ENCODE assay signal across 1 cellular context in genomic region chr2:73000808-73001570, GRCh38.
TF ChIP-seq lines count a peak whose summit lies in the region.

No MANE protein-coding gene starts in this region.

TF ChIP-seq in HepG2, 621 proteins besides CTCF, POLR2A, EP300 and RAD21 (continued from another document and continues in another):
- TF ChIP-seq HMG20B (CRISPR knock-in tag; conservative IDR thresholded peaks at IDR 0.05), result no peak
- peak; percentile 62 for TF ChIP-seq KDM2A (CRISPR knock-in tag; IDR thresholded peaks at IDR 0.05; ENCODE audit: borderline replicate concordance, low read depth)
- no peak for TF ChIP-seq MTA3 (CRISPR knock-in tag; IDR thresholded peaks at IDR 0.05)
- TF ChIP-seq AHDC1 (CRISPR knock-in tag; IDR thresholded peaks at IDR 0.05; ENCODE audit: borderline replicate concordance), result peak; percentile 82; the same call in 1 of the 2 replicates
- TF ChIP-seq, protein P1, sequence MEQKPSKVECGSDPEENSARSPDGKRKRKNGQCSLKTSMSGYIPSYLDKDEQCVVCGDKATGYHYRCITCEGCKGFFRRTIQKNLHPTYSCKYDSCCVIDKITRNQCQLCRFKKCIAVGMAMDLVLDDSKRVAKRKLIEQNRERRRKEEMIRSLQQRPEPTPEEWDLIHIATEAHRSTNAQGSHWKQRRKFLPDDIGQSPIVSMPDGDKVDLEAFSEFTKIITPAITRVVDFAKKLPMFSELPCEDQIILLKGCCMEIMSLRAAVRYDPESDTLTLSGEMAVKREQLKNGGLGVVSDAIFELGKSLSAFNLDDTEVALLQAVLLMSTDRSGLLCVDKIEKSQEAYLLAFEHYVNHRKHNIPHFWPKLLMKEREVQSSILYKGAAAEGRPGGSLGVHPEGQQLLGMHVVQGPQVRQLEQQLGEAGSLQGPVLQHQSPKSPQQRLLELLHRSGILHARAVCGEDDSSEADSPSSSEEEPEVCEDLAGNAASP (CRISPR knock-in tag; IDR thresholded peaks at IDR 0.05; ENCODE audit: borderline replicate concordance), result peak; percentile 81; the same call in 1 of the 2 replicates
- peak; percentile 93 for TF ChIP-seq PHF21A (CRISPR knock-in tag; IDR thresholded peaks at IDR 0.05)
- TF ChIP-seq SNRNP70 (IDR thresholded peaks at IDR 0.05; ENCODE audit: low read depth, low read length), result no peak
- TF ChIP-seq NFE2L2 (IDR thresholded peaks at IDR 0.05; ENCODE audit: low read length), result no peak
- no peak for TF ChIP-seq AKAP8 (CRISPR knock-in tag; IDR thresholded peaks at IDR 0.05)
- TF ChIP-seq, protein P2, sequence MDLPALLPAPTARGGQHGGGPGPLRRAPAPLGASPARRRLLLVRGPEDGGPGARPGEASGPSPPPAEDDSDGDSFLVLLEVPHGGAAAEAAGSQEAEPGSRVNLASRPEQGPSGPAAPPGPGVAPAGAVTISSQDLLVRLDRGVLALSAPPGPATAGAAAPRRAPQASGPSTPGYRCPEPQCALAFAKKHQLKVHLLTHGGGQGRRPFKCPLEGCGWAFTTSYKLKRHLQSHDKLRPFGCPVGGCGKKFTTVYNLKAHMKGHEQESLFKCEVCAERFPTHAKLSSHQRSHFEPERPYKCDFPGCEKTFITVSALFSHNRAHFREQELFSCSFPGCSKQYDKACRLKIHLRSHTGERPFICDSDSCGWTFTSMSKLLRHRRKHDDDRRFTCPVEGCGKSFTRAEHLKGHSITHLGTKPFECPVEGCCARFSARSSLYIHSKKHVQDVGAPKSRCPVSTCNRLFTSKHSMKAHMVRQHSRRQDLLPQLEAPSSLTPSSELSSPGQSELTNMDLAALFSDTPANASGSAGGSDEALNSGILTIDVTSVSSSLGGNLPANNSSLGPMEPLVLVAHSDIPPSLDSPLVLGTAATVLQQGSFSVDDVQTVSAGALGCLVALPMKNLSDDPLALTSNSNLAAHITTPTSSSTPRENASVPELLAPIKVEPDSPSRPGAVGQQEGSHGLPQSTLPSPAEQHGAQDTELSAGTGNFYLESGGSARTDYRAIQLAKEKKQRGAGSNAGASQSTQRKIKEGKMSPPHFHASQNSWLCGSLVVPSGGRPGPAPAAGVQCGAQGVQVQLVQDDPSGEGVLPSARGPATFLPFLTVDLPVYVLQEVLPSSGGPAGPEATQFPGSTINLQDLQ (CRISPR knock-in tag; IDR thresholded peaks at IDR 0.05), result no peak; the same call in 1 of the 2 replicates
- TF ChIP-seq XRCC5 (optimal IDR thresholded peaks at IDR 0.05; ENCODE audit: low read length), result peak; percentile 87
- no peak for TF ChIP-seq ZNF17 (CRISPR knock-in tag; IDR thresholded peaks at IDR 0.05)
- no peak; the same call in 1 of the 2 replicates for TF ChIP-seq ZSCAN21 (CRISPR knock-in tag; IDR thresholded peaks at IDR 0.05; ENCODE audit: borderline replicate concordance)
- TF ChIP-seq, protein P3, sequence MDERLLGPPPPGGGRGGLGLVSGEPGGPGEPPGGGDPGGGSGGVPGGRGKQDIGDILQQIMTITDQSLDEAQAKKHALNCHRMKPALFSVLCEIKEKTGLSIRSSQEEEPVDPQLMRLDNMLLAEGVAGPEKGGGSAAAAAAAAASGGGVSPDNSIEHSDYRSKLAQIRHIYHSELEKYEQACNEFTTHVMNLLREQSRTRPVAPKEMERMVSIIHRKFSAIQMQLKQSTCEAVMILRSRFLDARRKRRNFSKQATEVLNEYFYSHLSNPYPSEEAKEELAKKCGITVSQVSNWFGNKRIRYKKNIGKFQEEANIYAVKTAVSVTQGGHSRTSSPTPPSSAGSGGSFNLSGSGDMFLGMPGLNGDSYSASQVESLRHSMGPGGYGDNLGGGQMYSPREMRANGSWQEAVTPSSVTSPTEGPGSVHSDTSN (CRISPR knock-in tag; IDR thresholded peaks at IDR 0.05), result peak; percentile 72
- TF ChIP-seq, protein P4, sequence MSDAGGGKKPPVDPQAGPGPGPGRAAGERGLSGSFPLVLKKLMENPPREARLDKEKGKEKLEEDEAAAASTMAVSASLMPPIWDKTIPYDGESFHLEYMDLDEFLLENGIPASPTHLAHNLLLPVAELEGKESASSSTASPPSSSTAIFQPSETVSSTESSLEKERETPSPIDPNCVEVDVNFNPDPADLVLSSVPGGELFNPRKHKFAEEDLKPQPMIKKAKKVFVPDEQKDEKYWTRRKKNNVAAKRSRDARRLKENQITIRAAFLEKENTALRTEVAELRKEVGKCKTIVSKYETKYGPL (CRISPR knock-in tag; IDR thresholded peaks at IDR 0.05), result no peak
- TF ChIP-seq, protein P5, sequence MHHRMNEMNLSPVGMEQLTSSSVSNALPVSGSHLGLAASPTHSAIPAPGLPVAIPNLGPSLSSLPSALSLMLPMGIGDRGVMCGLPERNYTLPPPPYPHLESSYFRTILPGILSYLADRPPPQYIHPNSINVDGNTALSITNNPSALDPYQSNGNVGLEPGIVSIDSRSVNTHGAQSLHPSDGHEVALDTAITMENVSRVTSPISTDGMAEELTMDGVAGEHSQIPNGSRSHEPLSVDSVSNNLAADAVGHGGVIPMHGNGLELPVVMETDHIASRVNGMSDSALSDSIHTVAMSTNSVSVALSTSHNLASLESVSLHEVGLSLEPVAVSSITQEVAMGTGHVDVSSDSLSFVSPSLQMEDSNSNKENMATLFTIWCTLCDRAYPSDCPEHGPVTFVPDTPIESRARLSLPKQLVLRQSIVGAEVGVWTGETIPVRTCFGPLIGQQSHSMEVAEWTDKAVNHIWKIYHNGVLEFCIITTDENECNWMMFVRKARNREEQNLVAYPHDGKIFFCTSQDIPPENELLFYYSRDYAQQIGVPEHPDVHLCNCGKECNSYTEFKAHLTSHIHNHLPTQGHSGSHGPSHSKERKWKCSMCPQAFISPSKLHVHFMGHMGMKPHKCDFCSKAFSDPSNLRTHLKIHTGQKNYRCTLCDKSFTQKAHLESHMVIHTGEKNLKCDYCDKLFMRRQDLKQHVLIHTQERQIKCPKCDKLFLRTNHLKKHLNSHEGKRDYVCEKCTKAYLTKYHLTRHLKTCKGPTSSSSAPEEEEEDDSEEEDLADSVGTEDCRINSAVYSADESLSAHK (CRISPR knock-in tag; IDR thresholded peaks at IDR 0.05; ENCODE audit: borderline replicate concordance), result no peak
- no peak for TF ChIP-seq BRF2 (CRISPR knock-in tag; IDR thresholded peaks at IDR 0.05)
- TF ChIP-seq ZSCAN12 (CRISPR knock-in tag; IDR thresholded peaks at IDR 0.05), result no peak
- TF ChIP-seq, protein P6, sequence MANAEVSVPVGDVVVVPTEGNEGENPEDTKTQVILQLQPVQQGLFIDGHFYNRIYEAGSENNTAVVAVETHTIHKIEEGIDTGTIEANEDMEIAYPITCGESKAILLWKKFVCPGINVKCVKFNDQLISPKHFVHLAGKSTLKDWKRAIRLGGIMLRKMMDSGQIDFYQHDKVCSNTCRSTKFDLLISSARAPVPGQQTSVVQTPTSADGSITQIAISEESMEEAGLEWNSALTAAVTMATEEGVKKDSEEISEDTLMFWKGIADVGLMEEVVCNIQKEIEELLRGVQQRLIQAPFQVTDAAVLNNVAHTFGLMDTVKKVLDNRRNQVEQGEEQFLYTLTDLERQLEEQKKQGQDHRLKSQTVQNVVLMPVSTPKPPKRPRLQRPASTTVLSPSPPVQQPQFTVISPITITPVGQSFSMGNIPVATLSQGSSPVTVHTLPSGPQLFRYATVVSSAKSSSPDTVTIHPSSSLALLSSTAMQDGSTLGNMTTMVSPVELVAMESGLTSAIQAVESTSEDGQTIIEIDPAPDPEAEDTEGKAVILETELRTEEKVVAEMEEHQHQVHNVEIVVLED (CRISPR knock-in tag; IDR thresholded peaks at IDR 0.05; ENCODE audit: borderline replicate concordance), result peak; percentile 63
- TF ChIP-seq, protein P7, sequence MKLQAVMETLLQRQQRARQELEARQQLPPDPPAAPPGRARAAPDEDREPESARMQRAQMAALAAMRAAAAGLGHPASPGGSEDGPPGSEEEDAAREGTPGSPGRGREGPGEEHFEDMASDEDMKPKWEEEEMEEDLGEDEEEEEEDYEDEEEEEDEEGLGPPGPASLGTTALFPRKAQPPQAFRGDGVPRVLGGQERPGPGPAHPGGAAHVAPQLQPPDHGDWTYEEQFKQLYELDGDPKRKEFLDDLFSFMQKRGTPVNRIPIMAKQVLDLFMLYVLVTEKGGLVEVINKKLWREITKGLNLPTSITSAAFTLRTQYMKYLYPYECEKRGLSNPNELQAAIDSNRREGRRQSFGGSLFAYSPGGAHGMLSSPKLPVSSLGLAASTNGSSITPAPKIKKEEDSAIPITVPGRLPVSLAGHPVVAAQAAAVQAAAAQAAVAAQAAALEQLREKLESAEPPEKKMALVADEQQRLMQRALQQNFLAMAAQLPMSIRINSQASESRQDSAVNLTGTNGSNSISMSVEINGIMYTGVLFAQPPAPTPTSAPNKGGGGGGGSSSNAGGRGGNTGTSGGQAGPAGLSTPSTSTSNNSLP (IDR thresholded peaks at IDR 0.05; ENCODE audit: low read depth, low read length), result no peak; the same call in 1 of the 2 replicates
- TF ChIP-seq ZSCAN20 (CRISPR knock-in tag; IDR thresholded peaks at IDR 0.05; ENCODE audit: borderline replicate concordance), result no peak
- TF ChIP-seq ZMYM4 (CRISPR knock-in tag; IDR thresholded peaks at IDR 0.05), result peak; percentile 88
- TF ChIP-seq ZFP1 (CRISPR knock-in tag; IDR thresholded peaks at IDR 0.05), result peak; percentile 73; the same call in 1 of the 2 replicates
- TF ChIP-seq, protein P8, sequence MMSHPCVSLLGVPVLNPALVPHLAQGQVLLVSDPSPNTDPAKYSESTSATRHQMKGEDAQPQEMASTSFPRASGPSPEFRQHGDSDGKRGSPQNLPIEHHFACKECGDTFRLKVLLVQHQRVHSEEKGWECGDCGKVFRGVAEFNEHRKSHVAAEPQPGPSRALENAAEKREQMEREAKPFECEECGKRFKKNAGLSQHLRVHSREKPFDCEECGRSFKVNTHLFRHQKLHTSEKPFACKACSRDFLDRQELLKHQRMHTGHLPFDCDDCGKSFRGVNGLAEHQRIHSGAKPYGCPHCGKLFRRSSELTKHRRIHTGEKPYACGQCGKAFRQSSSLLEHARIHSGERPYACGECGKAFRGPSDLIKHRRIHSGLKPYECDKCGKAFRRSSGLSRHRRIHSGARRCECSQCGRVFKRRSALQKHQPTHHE (CRISPR knock-in tag; IDR thresholded peaks at IDR 0.05; ENCODE audit: borderline replicate concordance), result no peak
- no peak for TF ChIP-seq ZNF207 (IDR thresholded peaks at IDR 0.05; ENCODE audit: borderline replicate concordance)
- TF ChIP-seq ZNF724P (CRISPR knock-in tag; IDR thresholded peaks at IDR 0.05; ENCODE audit: borderline replicate concordance), result peak; percentile 85; the same call in 1 of the 2 replicates
- TF ChIP-seq TBP (CRISPR knock-in tag; IDR thresholded peaks at IDR 0.05), result no peak
- TF ChIP-seq STAG1 (CRISPR knock-in tag; IDR thresholded peaks at IDR 0.05), result no peak; the same call in 1 of the 2 replicates
- TF ChIP-seq, protein P9, sequence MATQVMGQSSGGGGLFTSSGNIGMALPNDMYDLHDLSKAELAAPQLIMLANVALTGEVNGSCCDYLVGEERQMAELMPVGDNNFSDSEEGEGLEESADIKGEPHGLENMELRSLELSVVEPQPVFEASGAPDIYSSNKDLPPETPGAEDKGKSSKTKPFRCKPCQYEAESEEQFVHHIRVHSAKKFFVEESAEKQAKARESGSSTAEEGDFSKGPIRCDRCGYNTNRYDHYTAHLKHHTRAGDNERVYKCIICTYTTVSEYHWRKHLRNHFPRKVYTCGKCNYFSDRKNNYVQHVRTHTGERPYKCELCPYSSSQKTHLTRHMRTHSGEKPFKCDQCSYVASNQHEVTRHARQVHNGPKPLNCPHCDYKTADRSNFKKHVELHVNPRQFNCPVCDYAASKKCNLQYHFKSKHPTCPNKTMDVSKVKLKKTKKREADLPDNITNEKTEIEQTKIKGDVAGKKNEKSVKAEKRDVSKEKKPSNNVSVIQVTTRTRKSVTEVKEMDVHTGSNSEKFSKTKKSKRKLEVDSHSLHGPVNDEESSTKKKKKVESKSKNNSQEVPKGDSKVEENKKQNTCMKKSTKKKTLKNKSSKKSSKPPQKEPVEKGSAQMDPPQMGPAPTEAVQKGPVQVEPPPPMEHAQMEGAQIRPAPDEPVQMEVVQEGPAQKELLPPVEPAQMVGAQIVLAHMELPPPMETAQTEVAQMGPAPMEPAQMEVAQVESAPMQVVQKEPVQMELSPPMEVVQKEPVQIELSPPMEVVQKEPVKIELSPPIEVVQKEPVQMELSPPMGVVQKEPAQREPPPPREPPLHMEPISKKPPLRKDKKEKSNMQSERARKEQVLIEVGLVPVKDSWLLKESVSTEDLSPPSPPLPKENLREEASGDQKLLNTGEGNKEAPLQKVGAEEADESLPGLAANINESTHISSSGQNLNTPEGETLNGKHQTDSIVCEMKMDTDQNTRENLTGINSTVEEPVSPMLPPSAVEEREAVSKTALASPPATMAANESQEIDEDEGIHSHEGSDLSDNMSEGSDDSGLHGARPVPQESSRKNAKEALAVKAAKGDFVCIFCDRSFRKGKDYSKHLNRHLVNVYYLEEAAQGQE (IDR thresholded peaks at IDR 0.05; ENCODE audit: borderline replicate concordance in 1 of 2, low read depth in 1 of 2, low read length in 2 of 2), result no peak
